Comparison of ENCODE assay signal across 1 cellular context in the genomic region with DNA sequence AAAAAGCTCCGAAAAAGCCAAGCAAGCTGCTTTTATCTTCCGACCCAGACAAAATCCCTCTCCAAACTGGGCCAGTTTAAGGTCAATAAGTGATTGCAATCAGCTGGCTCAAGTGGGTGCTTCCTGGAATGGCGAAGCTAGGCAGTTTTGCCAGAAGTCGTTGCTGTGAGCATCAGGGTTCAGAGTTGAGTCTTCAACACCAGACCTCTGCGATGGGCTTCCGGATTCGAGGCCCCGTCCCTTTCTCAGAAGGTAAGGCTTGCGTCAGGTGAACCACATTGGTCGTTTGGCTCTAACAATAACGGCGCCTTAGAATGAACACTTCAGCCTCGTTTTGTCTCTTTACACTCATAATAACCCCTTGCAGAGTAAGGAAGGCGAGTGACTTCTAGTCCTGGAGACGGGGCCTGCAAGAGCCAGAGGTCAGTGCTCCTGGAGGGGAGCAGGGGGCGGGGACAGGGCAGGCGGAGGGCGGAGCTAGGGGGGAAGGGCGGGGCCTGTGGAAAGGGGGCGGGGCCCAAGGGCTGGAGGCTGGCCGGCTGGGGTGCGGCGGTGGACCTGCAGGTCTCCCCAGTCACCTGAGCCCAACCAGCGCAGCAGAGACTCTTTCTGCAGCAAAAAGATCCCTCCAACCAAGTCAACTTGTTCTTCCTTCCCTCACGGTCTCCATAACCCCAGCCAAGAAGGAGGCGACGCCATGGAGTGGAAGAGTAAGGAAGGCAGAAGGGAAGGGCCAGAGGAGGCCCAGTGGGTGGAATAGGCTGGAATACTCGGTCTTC.
TF ChIP-seq lines count a peak whose summit lies in the region.

No MANE protein-coding gene starts in this region.

TF ChIP-seq in K562, 482 proteins besides CTCF, POLR2A, EP300 and RAD21 (continued from another document):
- TF ChIP-seq, protein P1, sequence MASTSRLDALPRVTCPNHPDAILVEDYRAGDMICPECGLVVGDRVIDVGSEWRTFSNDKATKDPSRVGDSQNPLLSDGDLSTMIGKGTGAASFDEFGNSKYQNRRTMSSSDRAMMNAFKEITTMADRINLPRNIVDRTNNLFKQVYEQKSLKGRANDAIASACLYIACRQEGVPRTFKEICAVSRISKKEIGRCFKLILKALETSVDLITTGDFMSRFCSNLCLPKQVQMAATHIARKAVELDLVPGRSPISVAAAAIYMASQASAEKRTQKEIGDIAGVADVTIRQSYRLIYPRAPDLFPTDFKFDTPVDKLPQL (IDR thresholded peaks at IDR 0.05; ENCODE audit: extremely low read depth, insufficient read length), result no peak
- no peak for TF ChIP-seq ZNF699 (CRISPR knock-in tag; IDR thresholded peaks at IDR 0.05; ENCODE audit: insufficient replicate concordance)
- no peak for TF ChIP-seq ZNF584 (CRISPR knock-in tag; IDR thresholded peaks at IDR 0.05; ENCODE audit: low read depth)
- TF ChIP-seq HNRNPH1 (optimal IDR thresholded peaks at IDR 0.05; ENCODE audit: low read depth, low read length), result no peak
- no peak for TF ChIP-seq KLF6 (CRISPR knock-in tag; IDR thresholded peaks at IDR 0.05; ENCODE audit: borderline replicate concordance)
- TF ChIP-seq DPF2 (IDR thresholded peaks at IDR 0.05), result peak; percentile 76
- peak; percentile 54 for TF ChIP-seq KDM5B (IDR thresholded peaks at IDR 0.05; ENCODE audit: insufficient replicate concordance, low read depth, low read length)
- TF ChIP-seq STAG1 (CRISPR knock-in tag; IDR thresholded peaks at IDR 0.05; ENCODE audit: borderline replicate concordance), result no peak
- TF ChIP-seq MYC (IDR thresholded peaks at IDR 0.05; ENCODE audit: low read depth, low read length), result 0 out of 2 replicates have a peak, but pooled peaks have one; percentile 26
- no peak for TF ChIP-seq MYC (CRISPR knock-in tag; IDR thresholded peaks at IDR 0.05; ENCODE audit: borderline replicate concordance, low read depth)
- no peak for TF ChIP-seq BHLHE40 (IDR thresholded peaks at IDR 0.05; ENCODE audit: low read length)
- TF ChIP-seq ATF1 (CRISPR knock-in tag; IDR thresholded peaks at IDR 0.05), result no peak
- TF ChIP-seq ATF1 (tag; IDR thresholded peaks at IDR 0.05), result 0 out of 2 replicates have a peak, but pooled peaks have one; percentile 38
- no peak for TF ChIP-seq CHCHD3 (CRISPR knock-in tag; IDR thresholded peaks at IDR 0.05)
- no peak for TF ChIP-seq RNF2 (IDR thresholded peaks at IDR 0.05)
- TF ChIP-seq, protein P2, sequence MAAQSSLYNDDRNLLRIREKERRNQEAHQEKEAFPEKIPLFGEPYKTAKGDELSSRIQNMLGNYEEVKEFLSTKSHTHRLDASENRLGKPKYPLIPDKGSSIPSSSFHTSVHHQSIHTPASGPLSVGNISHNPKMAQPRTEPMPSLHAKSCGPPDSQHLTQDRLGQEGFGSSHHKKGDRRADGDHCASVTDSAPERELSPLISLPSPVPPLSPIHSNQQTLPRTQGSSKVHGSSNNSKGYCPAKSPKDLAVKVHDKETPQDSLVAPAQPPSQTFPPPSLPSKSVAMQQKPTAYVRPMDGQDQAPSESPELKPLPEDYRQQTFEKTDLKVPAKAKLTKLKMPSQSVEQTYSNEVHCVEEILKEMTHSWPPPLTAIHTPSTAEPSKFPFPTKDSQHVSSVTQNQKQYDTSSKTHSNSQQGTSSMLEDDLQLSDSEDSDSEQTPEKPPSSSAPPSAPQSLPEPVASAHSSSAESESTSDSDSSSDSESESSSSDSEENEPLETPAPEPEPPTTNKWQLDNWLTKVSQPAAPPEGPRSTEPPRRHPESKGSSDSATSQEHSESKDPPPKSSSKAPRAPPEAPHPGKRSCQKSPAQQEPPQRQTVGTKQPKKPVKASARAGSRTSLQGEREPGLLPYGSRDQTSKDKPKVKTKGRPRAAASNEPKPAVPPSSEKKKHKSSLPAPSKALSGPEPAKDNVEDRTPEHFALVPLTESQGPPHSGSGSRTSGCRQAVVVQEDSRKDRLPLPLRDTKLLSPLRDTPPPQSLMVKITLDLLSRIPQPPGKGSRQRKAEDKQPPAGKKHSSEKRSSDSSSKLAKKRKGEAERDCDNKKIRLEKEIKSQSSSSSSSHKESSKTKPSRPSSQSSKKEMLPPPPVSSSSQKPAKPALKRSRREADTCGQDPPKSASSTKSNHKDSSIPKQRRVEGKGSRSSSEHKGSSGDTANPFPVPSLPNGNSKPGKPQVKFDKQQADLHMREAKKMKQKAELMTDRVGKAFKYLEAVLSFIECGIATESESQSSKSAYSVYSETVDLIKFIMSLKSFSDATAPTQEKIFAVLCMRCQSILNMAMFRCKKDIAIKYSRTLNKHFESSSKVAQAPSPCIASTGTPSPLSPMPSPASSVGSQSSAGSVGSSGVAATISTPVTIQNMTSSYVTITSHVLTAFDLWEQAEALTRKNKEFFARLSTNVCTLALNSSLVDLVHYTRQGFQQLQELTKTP (IDR thresholded peaks at IDR 0.05; ENCODE audit: low read depth in 1 of 2, partially characterized antibody in 2 of 2), result peak in 1 of 2 experiments; percentile 56
- 0 out of 2 replicates have a peak, but pooled peaks have one; percentile 24 for TF ChIP-seq MTA2 (IDR thresholded peaks at IDR 0.05; ENCODE audit: low read depth)
- no peak for TF ChIP-seq STAT5B (CRISPR knock-in tag; IDR thresholded peaks at IDR 0.05)
- peak; percentile 57; the same call in 1 of the 2 replicates for TF ChIP-seq SOX6 (IDR thresholded peaks at IDR 0.05)
- TF ChIP-seq, protein P3, sequence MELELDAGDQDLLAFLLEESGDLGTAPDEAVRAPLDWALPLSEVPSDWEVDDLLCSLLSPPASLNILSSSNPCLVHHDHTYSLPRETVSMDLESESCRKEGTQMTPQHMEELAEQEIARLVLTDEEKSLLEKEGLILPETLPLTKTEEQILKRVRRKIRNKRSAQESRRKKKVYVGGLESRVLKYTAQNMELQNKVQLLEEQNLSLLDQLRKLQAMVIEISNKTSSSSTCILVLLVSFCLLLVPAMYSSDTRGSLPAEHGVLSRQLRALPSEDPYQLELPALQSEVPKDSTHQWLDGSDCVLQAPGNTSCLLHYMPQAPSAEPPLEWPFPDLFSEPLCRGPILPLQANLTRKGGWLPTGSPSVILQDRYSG (tag; conservative IDR thresholded peaks at IDR 0.05; ENCODE audit: low read depth), result no peak
- TF ChIP-seq SRSF7 (optimal IDR thresholded peaks at IDR 0.05; ENCODE audit: low read depth, low read length), result no peak
- no peak for TF ChIP-seq SREBF2 (CRISPR knock-in tag; IDR thresholded peaks at IDR 0.05)
- TF ChIP-seq RCOR1 (IDR thresholded peaks at IDR 0.05; ENCODE audit: borderline replicate concordance in 1 of 2, low read depth in 2 of 2, low read length in 2 of 2), result peak in 1 of 2 experiments; percentile 70; a peak in 1 of 4 replicates
- no peak for TF ChIP-seq IFI16 (CRISPR knock-in tag; IDR thresholded peaks at IDR 0.05)
- no peak for TF ChIP-seq ILF3 (IDR thresholded peaks at IDR 0.05; ENCODE audit: borderline replicate concordance)
- TF ChIP-seq TEAD4 (IDR thresholded peaks at IDR 0.05; ENCODE audit: low read length), result peak; percentile 69
- no peak for TF ChIP-seq TEAD4 (CRISPR knock-in tag; IDR thresholded peaks at IDR 0.05; ENCODE audit: borderline replicate concordance)
- TF ChIP-seq, protein P4, sequence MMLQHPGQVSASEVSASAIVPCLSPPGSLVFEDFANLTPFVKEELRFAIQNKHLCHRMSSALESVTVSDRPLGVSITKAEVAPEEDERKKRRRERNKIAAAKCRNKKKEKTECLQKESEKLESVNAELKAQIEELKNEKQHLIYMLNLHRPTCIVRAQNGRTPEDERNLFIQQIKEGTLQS (IDR thresholded peaks at IDR 0.05), result no peak
- TF ChIP-seq, protein P4 (CRISPR knock-in tag; conservative IDR thresholded peaks at IDR 0.05), result no peak
- no peak for TF ChIP-seq U2AF2 (optimal IDR thresholded peaks at IDR 0.05; ENCODE audit: low read depth, low read length)
- TF ChIP-seq, protein P5, sequence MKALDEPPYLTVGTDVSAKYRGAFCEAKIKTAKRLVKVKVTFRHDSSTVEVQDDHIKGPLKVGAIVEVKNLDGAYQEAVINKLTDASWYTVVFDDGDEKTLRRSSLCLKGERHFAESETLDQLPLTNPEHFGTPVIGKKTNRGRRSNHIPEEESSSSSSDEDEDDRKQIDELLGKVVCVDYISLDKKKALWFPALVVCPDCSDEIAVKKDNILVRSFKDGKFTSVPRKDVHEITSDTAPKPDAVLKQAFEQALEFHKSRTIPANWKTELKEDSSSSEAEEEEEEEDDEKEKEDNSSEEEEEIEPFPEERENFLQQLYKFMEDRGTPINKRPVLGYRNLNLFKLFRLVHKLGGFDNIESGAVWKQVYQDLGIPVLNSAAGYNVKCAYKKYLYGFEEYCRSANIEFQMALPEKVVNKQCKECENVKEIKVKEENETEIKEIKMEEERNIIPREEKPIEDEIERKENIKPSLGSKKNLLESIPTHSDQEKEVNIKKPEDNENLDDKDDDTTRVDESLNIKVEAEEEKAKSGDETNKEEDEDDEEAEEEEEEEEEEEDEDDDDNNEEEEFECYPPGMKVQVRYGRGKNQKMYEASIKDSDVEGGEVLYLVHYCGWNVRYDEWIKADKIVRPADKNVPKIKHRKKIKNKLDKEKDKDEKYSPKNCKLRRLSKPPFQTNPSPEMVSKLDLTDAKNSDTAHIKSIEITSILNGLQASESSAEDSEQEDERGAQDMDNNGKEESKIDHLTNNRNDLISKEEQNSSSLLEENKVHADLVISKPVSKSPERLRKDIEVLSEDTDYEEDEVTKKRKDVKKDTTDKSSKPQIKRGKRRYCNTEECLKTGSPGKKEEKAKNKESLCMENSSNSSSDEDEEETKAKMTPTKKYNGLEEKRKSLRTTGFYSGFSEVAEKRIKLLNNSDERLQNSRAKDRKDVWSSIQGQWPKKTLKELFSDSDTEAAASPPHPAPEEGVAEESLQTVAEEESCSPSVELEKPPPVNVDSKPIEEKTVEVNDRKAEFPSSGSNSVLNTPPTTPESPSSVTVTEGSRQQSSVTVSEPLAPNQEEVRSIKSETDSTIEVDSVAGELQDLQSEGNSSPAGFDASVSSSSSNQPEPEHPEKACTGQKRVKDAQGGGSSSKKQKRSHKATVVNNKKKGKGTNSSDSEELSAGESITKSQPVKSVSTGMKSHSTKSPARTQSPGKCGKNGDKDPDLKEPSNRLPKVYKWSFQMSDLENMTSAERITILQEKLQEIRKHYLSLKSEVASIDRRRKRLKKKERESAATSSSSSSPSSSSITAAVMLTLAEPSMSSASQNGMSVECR (CRISPR knock-in tag; IDR thresholded peaks at IDR 0.05), result no peak
- no peak for TF ChIP-seq NCOA2 (IDR thresholded peaks at IDR 0.05; ENCODE audit: partially characterized antibody in 2 of 2)
- no peak for TF ChIP-seq NCOA4 (IDR thresholded peaks at IDR 0.05; ENCODE audit: partially characterized antibody)
- no peak for TF ChIP-seq RBM39 (optimal IDR thresholded peaks at IDR 0.05; ENCODE audit: low read depth, low read length)
- TF ChIP-seq ZNF75A (CRISPR knock-in tag; IDR thresholded peaks at IDR 0.05), result no peak
- no peak for TF ChIP-seq PML (IDR thresholded peaks at IDR 0.05; ENCODE audit: low read length)
- peak; percentile 63; the same call in 1 of the 2 replicates for TF ChIP-seq STAT5A (IDR thresholded peaks at IDR 0.05; ENCODE audit: borderline replicate concordance, low read length)
- TF ChIP-seq ELF2 (CRISPR knock-in tag; IDR thresholded peaks at IDR 0.05), result no peak
- TF ChIP-seq FOXK2 (conservative IDR thresholded peaks at IDR 0.05 in 1 of 2, IDR thresholded peaks at IDR 0.05 in 1 of 2; ENCODE audit: low read depth in 2 of 2), result peak; percentile 56 to 75; a peak in 2 of 4 replicates
